ENCODE assay signal across 8 cellular contexts in genomic region chr12:50112456-50113218, GRCh38. TPM values are rescaled to one million over a fixed set of nuclear protein-coding genes. Genes with fewer than 3 reads are reported as not detected.
DNase-seq lines count a peak whose midpoint lies in the region; ATAC-seq and FAIRE-seq lines count a peak whose summit lies in the region.

No MANE protein-coding gene starts in this region.

- H3K27me3 Mint-ChIP-seq in activated T-cell treated with anti-CD3 and anti-CD28 coated beads, Interleukin-2, amount 50 U/mL, for 24 hours = no peaks in the 10 kb centered on the region
- no peaks in the 10 kb centered on the region for H3K27me3 Mint-ChIP-seq in activated naive CD8-positive, alpha-beta T cell treated with anti-CD3 and anti-CD28 coated beads, Interleukin-2, amount 50 U/mL, for 24 hours

- H3K27ac ChIP-seq in small intestine (ENCODE audit: low read depth in 1 of 2, low read length in 1 of 2) = peak overlapping the region; percentile 84 to 99

- no peak for ATAC-seq in activated naive CD8-positive, alpha-beta T cell treated with anti-CD3 and anti-CD28 coated beads, Interleukin-2, amount 50 U/mL, for 24 hours
- no peak for ATAC-seq in HG02610 (IDR thresholded peaks at IDR 0.05; ENCODE audit: unreplicated experiment)

- no peak for DNase-seq in activated T-cell treated with anti-CD3 and anti-CD28 coated beads, Interleukin-2, amount 50 U/mL, for 24 hours
- DNase-seq in activated T-cell treated with anti-CD3 and anti-CD28 coated beads, Interleukin-2, amount 50 U/mL, for 48 hours = no peak
- peak; percentile 72 for DNase-seq in NCI-H146 treated with DMSO at 0.1 percent for 48 hours (lab: John Stamatoyannopoulos, UW; ENCODE audit: unreplicated experiment)
- no peak for DNase-seq in activated naive CD8-positive, alpha-beta T cell treated with anti-CD3 and anti-CD28 coated beads, Interleukin-2, amount 50 U/mL, for 24 hours
- DNase-seq in small intestine = peak; percentile 71
- DNase-seq in COLO668 (lab: John Stamatoyannopoulos, UW; ENCODE audit: unreplicated experiment) = no peak

- H3K4me3 ChIP-seq in iPS-15b (ENCODE audit: low read depth, low read length) (peak overlapping the region; percentile 97), small intestine (ENCODE audit: low read depth in 1 of 2, low read length in 2 of 2) (peak overlapping the region; percentile 76 to 83)

- peak overlapping the region; percentile 99 for H3K4me3 Mint-ChIP-seq in activated T-cell treated with anti-CD3 and anti-CD28 coated beads, Interleukin-2, amount 50 U/mL, for 24 hours
- peak overlapping the region; percentile 100 for H3K4me3 Mint-ChIP-seq in activated naive CD8-positive, alpha-beta T cell treated with anti-CD3 and anti-CD28 coated beads, Interleukin-2, amount 50 U/mL, for 24 hours

- H3K9ac ChIP-seq in iPS-15b (ENCODE audit: low read depth, low read length) = peak overlapping the region; percentile 90

- H3K36me3 ChIP-seq in iPS-15b (ENCODE audit: control insufficient read depth, insufficient read depth, low read length) = peaks cover 4% of the 10 kb centered on the region
- H3K36me3 ChIP-seq in small intestine (ENCODE audit: control insufficient read depth in 2 of 2, insufficient read depth in 2 of 2, low read length in 2 of 2) = no peaks in the 10 kb centered on the region

- H3K27me3 ChIP-seq in iPS-15b (ENCODE audit: control insufficient read depth, insufficient read depth, low read length) (no peaks in the 10 kb centered on the region), small intestine (ENCODE audit: control insufficient read depth in 2 of 2, insufficient read depth in 2 of 2, low read length in 2 of 2) (no peaks in the 10 kb centered on the region)

- peak overlapping the region; percentile 99 for H3K27ac Mint-ChIP-seq in activated T-cell treated with anti-CD3 and anti-CD28 coated beads, Interleukin-2, amount 50 U/mL, for 24 hours
- H3K27ac Mint-ChIP-seq in activated naive CD8-positive, alpha-beta T cell treated with anti-CD3 and anti-CD28 coated beads, Interleukin-2, amount 50 U/mL, for 24 hours = peak overlapping the region; percentile 99

- H3K9me3 ChIP-seq in iPS-15b (ENCODE audit: control insufficient read depth, insufficient read depth, low read length) = no peaks in the 10 kb centered on the region
- H3K9me3 ChIP-seq in small intestine (ENCODE audit: control insufficient read depth, low read depth) = no peaks in the 10 kb centered on the region

- H3K4me1 ChIP-seq in iPS-15b (ENCODE audit: control insufficient read depth, insufficient read depth, low read length) (peaks cover 14% of the 10 kb centered on the region), small intestine (ENCODE audit: control insufficient read depth in 2 of 2, insufficient read depth in 1 of 2, low read depth in 1 of 2, low read length in 1 of 2) (peaks cover 3 to 13% of the 10 kb centered on the region in 2 donors)

- WGBS in small intestine, 3 donors = 2 to 17% (median 7%) methylated on average over 25 to 26 of the region's 26 CpGs

- no peak for FAIRE-seq in small intestine (lab: Jason Lieb, UNC)

- no peaks in the 10 kb centered on the region for H3K9me3 Mint-ChIP-seq in activated T-cell treated with anti-CD3 and anti-CD28 coated beads, Interleukin-2, amount 50 U/mL, for 24 hours
- H3K9me3 Mint-ChIP-seq in activated naive CD8-positive, alpha-beta T cell treated with anti-CD3 and anti-CD28 coated beads, Interleukin-2, amount 50 U/mL, for 24 hours = no peaks in the 10 kb centered on the region

- H3K36me3 Mint-ChIP-seq in activated T-cell treated with anti-CD3 and anti-CD28 coated beads, Interleukin-2, amount 50 U/mL, for 24 hours (ENCODE audit: low read depth) = peaks cover 38% of the 10 kb centered on the region
- H3K36me3 Mint-ChIP-seq in activated naive CD8-positive, alpha-beta T cell treated with anti-CD3 and anti-CD28 coated beads, Interleukin-2, amount 50 U/mL, for 24 hours (ENCODE audit: low read depth) = peaks cover 23% of the 10 kb centered on the region

- peaks cover 45% of the 10 kb centered on the region for H3K4me1 Mint-ChIP-seq in activated T-cell treated with anti-CD3 and anti-CD28 coated beads, Interleukin-2, amount 50 U/mL, for 24 hours (ENCODE audit: low read depth)
- H3K4me1 Mint-ChIP-seq in activated naive CD8-positive, alpha-beta T cell treated with anti-CD3 and anti-CD28 coated beads, Interleukin-2, amount 50 U/mL, for 24 hours = peaks cover 55% of the 10 kb centered on the region

RNA-seq across cellular contexts. Expression of gene COX14, which starts 0.6 kb away (rescaled TPM):
- 100 to 1,000 TPM; 133 to 236 (median 182) TPM for polyA plus RNA-seq in small intestine

RNA-seq across cellular contexts. Expression of gene GPD1, which starts 8.8 kb away (rescaled TPM):
- 100 to 1,000 TPM in 2 of 3 donors, 10 to 100 TPM in 1; 97.1 to 198 (median 117) TPM for polyA plus RNA-seq in small intestine

RNA-seq across cellular contexts. Expression of gene SMARCD1, which starts 27.5 kb away (rescaled TPM):
- polyA plus RNA-seq in small intestine = 10 to 100 TPM; 18.1 to 20.9 (median 20.6) TPM

RNA-seq across cellular contexts. Expression of gene CERS5, which starts 54.5 kb away (rescaled TPM):
- polyA plus RNA-seq in small intestine = 10 to 100 TPM; 10.1 to 22.3 (median 15.4) TPM

RNA-seq across cellular contexts. Expression of gene ASIC1, which starts 55.2 kb away (rescaled TPM):
- under 1 TPM in 2 of 3 donors, not detected in 1; 0.81 to 0.85 TPM for polyA plus RNA-seq in small intestine

Comparison
In these comparisons a context has a peak if more than half of its experiments do, and no peak if none do; other contexts are left out.
1. DNase-seq: peak in NCI-H146 treated with DMSO at 0.1 percent for 48 hours (single experiment) and small intestine (single experiment); none in activated T-cell treated with anti-CD3 and anti-CD28 coated beads, Interleukin-2, amount 50 U/mL, for 24 hours (single experiment), activated T-cell treated with anti-CD3 and anti-CD28 coated beads, Interleukin-2, amount 50 U/mL, for 48 hours (0 of 2), activated naive CD8-positive, alpha-beta T cell treated with anti-CD3 and anti-CD28 coated beads, Interleukin-2, amount 50 U/mL, for 24 hours (single experiment) and COLO668 (single experiment).